In the genomic region with DNA sequence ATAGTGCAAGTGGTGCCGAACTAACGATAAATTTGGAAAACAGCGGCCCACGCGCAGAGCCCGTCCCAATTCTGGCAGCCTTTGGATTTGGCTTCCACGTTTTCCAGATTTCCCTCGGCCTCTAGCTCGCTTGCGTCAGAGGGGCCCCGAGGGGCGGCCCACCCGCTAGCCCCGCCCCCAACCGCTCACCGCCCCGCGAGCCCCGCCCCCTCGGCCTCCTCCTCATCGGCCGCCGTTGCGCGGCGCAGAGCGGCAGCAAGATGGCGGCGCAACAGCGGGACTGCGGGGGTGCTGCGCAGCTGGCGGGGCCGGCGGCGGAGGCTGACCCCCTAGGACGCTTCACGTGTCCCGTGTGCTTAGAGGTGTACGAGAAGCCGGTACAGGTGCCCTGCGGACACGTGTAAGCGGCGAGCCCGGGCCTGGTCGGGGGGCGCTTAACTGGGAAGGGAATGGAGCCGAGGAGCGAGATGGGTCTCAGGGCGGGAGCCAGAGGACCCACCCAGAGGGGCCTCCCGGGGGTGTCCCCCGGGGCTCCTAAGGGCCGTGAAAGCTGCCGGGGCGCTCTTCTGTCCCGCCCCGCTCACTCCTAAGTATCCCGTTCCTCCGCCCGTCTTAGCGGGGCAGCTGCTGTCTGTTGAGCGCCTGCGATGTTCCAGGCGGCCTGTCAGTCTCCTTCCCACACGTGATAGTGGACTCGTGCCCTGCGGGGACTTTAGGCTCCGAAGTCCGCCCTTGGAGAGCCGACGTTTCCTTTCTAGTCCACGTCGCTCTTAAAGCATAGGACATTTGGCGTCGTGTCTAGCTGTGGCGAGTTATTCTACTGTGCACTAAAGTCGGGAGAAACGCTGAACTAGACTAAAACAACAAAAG, we compare ENCODE assay signal across 8 cellular contexts. TPM values are rescaled to one million over a fixed set of nuclear protein-coding genes. Genes with fewer than 3 reads are reported as not detected.
DNase-seq lines count a peak whose midpoint lies in the region; ATAC-seq, FAIRE-seq and TF ChIP-seq lines count a peak whose summit lies in the region.

RNF114 (plus strand) TSS at position 245 of the 870 bp plus-strand sequence; CDS start at position 261, 16 bp downstream.

- H3K4me3 ChIP-seq in ACC112 (ENCODE audit: low read depth, low read length) (peak within 1 kb of the TSS; percentile 93), kidney (ENCODE audit: low read length in 2 of 2) (peak within 1 kb of the TSS; percentile 77 to 98)

- no peak for FAIRE-seq in kidney (lab: Jason Lieb, UNC)

- TF ChIP-seq CTCF in kidney (IDR thresholded peaks at IDR 0.05; ENCODE audit: borderline replicate concordance, extremely low read depth, insufficient read depth) = no peak

- H3K4me1 ChIP-seq in ACC112 (ENCODE audit: control insufficient read depth, insufficient read depth, low read length, unreplicated experiment) (peaks cover 22% of the 10 kb centered on the region), kidney (ENCODE audit: control insufficient read depth in 1 of 2, insufficient read depth in 1 of 2, low read depth in 1 of 2, low read length in 2 of 2) (peaks cover 7 to 24% of the 10 kb centered on the region in 2 donors)

- peak within 1 kb of the TSS; percentile 36 for H3K27ac ChIP-seq in ACC112 (ENCODE audit: low read depth, low read length)
- H3K27ac ChIP-seq in kidney (ENCODE audit: low read depth in 2 of 2, low read length in 2 of 2) = peak within 1 kb of the TSS; percentile 88 to 93

- no peaks in the 10 kb centered on the region for H3K27me3 ChIP-seq in ACC112 (ENCODE audit: insufficient read depth, low read length)

- ATAC-seq in GM18867 (IDR thresholded peaks at IDR 0.05; ENCODE audit: unreplicated experiment) = peak; percentile 64
- ATAC-seq in HG03159 (IDR thresholded peaks at IDR 0.05; ENCODE audit: unreplicated experiment) = peak; percentile 63

- peaks cover 8% of the 10 kb centered on the region for H3K36me3 ChIP-seq in ACC112 (ENCODE audit: insufficient read depth, low read length)
- H3K36me3 ChIP-seq in kidney (ENCODE audit: control insufficient read depth in 1 of 2, insufficient read depth in 2 of 2, low read length in 2 of 2) = peaks cover 2 to 8% of the 10 kb centered on the region in 2 donors

- H3K9me3 ChIP-seq in kidney (ENCODE audit: control insufficient read depth in 1 of 2, low read length in 2 of 2) = no peaks in the 10 kb centered on the region

- H3K79me2 ChIP-seq in ACC112 (ENCODE audit: control insufficient read depth, insufficient read depth, low read length, unreplicated experiment) = peaks cover 50% of the 10 kb centered on the region

- peak within 1 kb of the TSS; percentile 31 to 98 for H3K9ac ChIP-seq in kidney (ENCODE audit: low read length in 2 of 2)

- H2AFZ ChIP-seq in ACC112 (ENCODE audit: low read length, unreplicated experiment) = peak within 1 kb of the TSS; percentile 44

- peak; percentile 81 for DNase-seq in NCI-H510A (lab: John Stamatoyannopoulos, UW)
- DNase-seq in activated CD4-positive, alpha-beta T cell treated with anti-CD3 and anti-CD28 coated beads for 24 hours (ENCODE audit: low read depth in 2 of 2) = peak; percentile 91
- peak; percentile 98 for DNase-seq in cerebellum (ENCODE audit: low spot score)
- peak; percentile 96 for DNase-seq in kidney
- peak; percentile 82 to 92 for DNase-seq in stimulated activated CD4-positive, alpha-beta T cell treated with anti-CD3 and anti-CD28 coated beads, Interleukin-15, amount 100 ng/mL, for 1 hour (ENCODE audit: low read depth in 1 of 2, low spot score in 1 of 2)

- intact Hi-C loops in kidney (cut with DNase I) = no loop called here

RNA-seq across cellular contexts. Expression of gene RNF114, which starts in this region (rescaled TPM):
- total RNA-seq in cerebellum (49.5 TPM), kidney (89.2 TPM)
- polyA plus RNA-seq in kidney (ENCODE audit: insufficient read depth, low read depth, low replicate concordance) = 70.7 TPM

Comparison
In these comparisons a context has a peak if more than half of its experiments do, and no peak if none do; other contexts are left out.
1. Peak in every context shown above with its lines: DNase-seq, ATAC-seq, H3K4me3 ChIP-seq and H3K27ac ChIP-seq.